Comparison of ENCODE assay signal across 15 cellular contexts in genomic region chr4:118964891-118965411, GRCh38.
A peak's percentile ranks its signal among the peaks of the same experiment; 100 is the strongest.
DNase-seq lines count a peak whose midpoint lies in the region; ATAC-seq and TF ChIP-seq lines count a peak whose summit lies in the region.
"Had no signal": no experiment of that assay in that cellular context is flagged by ENCODE, and none has a peak within 500 bp of the region (broad histone marks: within the 10 kb centered on the region; RNA-seq: fewer than 3 reads in every experiment).

No MANE protein-coding gene starts in this region.

- no peaks in the 10 kb centered on the region for H3K9me3 ChIP-seq in mammary epithelial cell (replicated peaks; ENCODE audit: insufficient read depth, low read length)
- H3K9me3 ChIP-seq in thoracic aorta = no peaks in the 10 kb centered on the region
- H3K9me3 ChIP-seq: SJCRH30 had no signal

- 44% methylated on average over 3 of the region's 3 CpGs for WGBS in mammary epithelial cell (ENCODE audit: low coverage, missing lambda C conversion rate)

- dilution Hi-C loops in mammary epithelial cell (cut with HindIII; ENCODE audit: low sequenced_read_pairs) = no loop called here

- H3K4me1 ChIP-seq in mammary epithelial cell (ENCODE audit: insufficient read depth, low read length) (peaks cover 20% of the 10 kb centered on the region), thoracic aorta (ENCODE audit: control insufficient read depth in 1 of 2, low read depth in 2 of 2) (peaks cover 50 to 95% of the 10 kb centered on the region in 2 donors)

- ATAC-seq in thoracic aorta (ENCODE audit: insufficient number of reproducible peaks, low FRiP score, low read depth) (no peak), GM18868 (IDR thresholded peaks at IDR 0.05; ENCODE audit: unreplicated experiment) (no peak), HG03469 (IDR thresholded peaks at IDR 0.05; ENCODE audit: unreplicated experiment) (no peak)
- no peak for ATAC-seq in activated CD4-positive, CD25-positive, alpha-beta regulatory T cell treated with anti-CD3 and anti-CD28 coated beads, Interleukin-2, amount 50 U/mL, for 24 hours
- ATAC-seq: sciatic nerve had no signal

- CTCF ChIA-PET in mammary epithelial cell (lab: Charles Lee; ENCODE audit: low non-redundant PET) = no interaction called here

- in situ Hi-C loops in mammary epithelial cell (cut with MboI; ENCODE audit: low sequenced_read_pairs in 2 of 2) = no loop called here

- H3K79me2 ChIP-seq in mammary epithelial cell (ENCODE audit: insufficient read depth, low read length) = no peaks in the 10 kb centered on the region

- BruUV-seq in mammary epithelial cell (replicated peaks; lab: Mats Ljungman, UMichigan) = no TSS peak

- no peaks in the 10 kb centered on the region for H4K20me1 ChIP-seq in mammary epithelial cell (ENCODE audit: insufficient read depth, low read length)

- H3K9ac ChIP-seq in mammary epithelial cell (ENCODE audit: insufficient read depth, low read length) = no peak overlapping the region

- peak overlapping the region; percentile 36 for H2AFZ ChIP-seq in mammary epithelial cell (ENCODE audit: low read depth, low read length)

- H3K36me3 ChIP-seq in mammary epithelial cell (ENCODE audit: insufficient read depth, low read length) (no peaks in the 10 kb centered on the region), thoracic aorta (no peaks in the 10 kb centered on the region)
- H3K36me3 ChIP-seq: SJCRH30 had no signal

- TF ChIP-seq CTCF in mammary epithelial cell (conservative IDR thresholded peaks at IDR 0.05 in 1 of 2, IDR thresholded peaks at IDR 0.05 in 1 of 2; ENCODE audit: extremely low read depth in 1 of 2, insufficient read depth in 1 of 2, low read depth in 1 of 2, low read length in 2 of 2) = no peak
- TF ChIP-seq CTCF in thoracic aorta (IDR thresholded peaks at IDR 0.05) = no peak

- DNase-seq in SKM-1 treated with dmso at 0.1 percent for 144 hours (lab: John Stamatoyannopoulos, UW; ENCODE audit: unreplicated experiment) (peak; percentile 9), SKM-1 (lab: John Stamatoyannopoulos, UW; ENCODE audit: unreplicated experiment) (no peak), mammary epithelial cell (no peak), left kidney (ENCODE audit: low read depth, low spot score) (peak; percentile 57), thoracic aorta (ENCODE audit: low spot score) (no peak)
- DNase-seq: activated CD4-positive, CD25-positive, alpha-beta regulatory T cell; activated T-cell treated with anti-CD3 and anti-CD28 coated beads for 4 hours; NCI-H1092 treated with DMSO at 0.1 percent for 48 hours; NCI-H510A treated with DMSO at 0.1 percent for 48 hours; SJCRH30; trophoblast cell had no signal

- H3K27ac ChIP-seq in mammary epithelial cell (ENCODE audit: insufficient read depth, low read depth, low read length) (no peak overlapping the region), thoracic aorta (peak overlapping the region; percentile 84 to 87)
- H3K27ac ChIP-seq: SJCRH30 had no signal

- intact Hi-C loops in mammary epithelial cell (cut with micrococcal nuclease) = loop anchor here (5.0 kb wide), 1 partner anchor 288 kb away; no protein-coding TSS in a partner anchor

- no peak overlapping the region for H3K4me3 ChIP-seq in mammary epithelial cell (replicated peaks in 1 of 3; ENCODE audit: insufficient read depth in 1 of 3, low read depth in 2 of 3, low read length in 3 of 3)
- no peak overlapping the region for H3K4me3 ChIP-seq in thoracic aorta
- H3K4me3 ChIP-seq: SJCRH30 had no signal

- H3K27me3 ChIP-seq in mammary epithelial cell (ENCODE audit: insufficient read depth, low read length) (no peaks in the 10 kb centered on the region), thoracic aorta (replicated peaks; ENCODE audit: insufficient read depth) (no peaks in the 10 kb centered on the region)
- H3K27me3 ChIP-seq: SJCRH30 had no signal

- no peak overlapping the region for H3K4me2 ChIP-seq in mammary epithelial cell (ENCODE audit: insufficient read depth, low read depth, low read length)

Comparison
In these comparisons a context has a peak if more than half of its experiments do, and no peak if none do; other contexts are left out.
1. DNase-seq: peak in SKM-1 treated with dmso at 0.1 percent for 144 hours (single experiment) and left kidney (single experiment); none in SKM-1 (single experiment), mammary epithelial cell (single experiment) and thoracic aorta (single experiment).